Comparison of ENCODE assay signal across 1 cellular context in genomic region chr16:25106567-25107465, GRCh38.
TF ChIP-seq lines count a peak whose summit lies in the region.

No MANE protein-coding gene starts in this region.

TF ChIP-seq in Ishikawa, 13 proteins besides CTCF, POLR2A, EP300 and RAD21 (continued from another document):
- TF ChIP-seq TCF12 (IDR thresholded peaks at IDR 0.05; ENCODE audit: low read depth): peak; percentile 54
- TF ChIP-seq FOXM1 (IDR thresholded peaks at IDR 0.05; ENCODE audit: borderline replicate concordance, low read depth): no peak
- no peak for TF ChIP-seq REST (IDR thresholded peaks at IDR 0.05; ENCODE audit: low read depth)
- peak; percentile 84 for TF ChIP-seq MAX (IDR thresholded peaks at IDR 0.05)
